Comparison of ENCODE assay signal across 1 cellular context in genomic region chr20:38730167-38730988, GRCh38.
TF ChIP-seq lines count a peak whose summit lies in the region.

No MANE protein-coding gene starts in this region.

TF ChIP-seq in H1, 55 proteins besides CTCF, POLR2A, EP300 and RAD21 (continued from another document):
- peak; percentile 52 for TF ChIP-seq RNF2 (IDR thresholded peaks at IDR 0.05; ENCODE audit: borderline replicate concordance, low read depth, low read length, missing control alignments, poor library complexity, severe bottlenecking)
